In the genomic region with DNA sequence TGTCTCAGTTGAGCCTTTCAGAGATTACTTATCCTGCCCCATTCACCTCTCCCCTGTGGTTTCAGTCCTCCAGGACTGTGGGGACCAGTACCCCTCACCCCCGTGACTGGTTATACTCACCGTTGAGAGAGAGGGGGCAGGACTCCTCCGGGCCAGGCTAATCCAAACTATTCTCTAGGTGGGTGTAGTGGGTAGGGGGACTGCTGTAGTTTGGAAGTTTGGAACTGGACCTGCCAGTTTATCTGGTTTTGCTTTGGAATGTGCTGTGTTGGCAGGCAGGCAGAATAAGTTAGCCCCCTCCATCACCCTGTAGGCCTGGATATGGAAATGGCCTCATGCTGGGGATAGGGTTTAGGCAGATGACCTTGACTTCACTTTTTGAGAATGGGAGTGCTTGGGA, we compare ENCODE assay signal across 17 cellular contexts. TPM values are rescaled to one million over a fixed set of nuclear protein-coding genes. Genes with fewer than 3 reads are reported as not detected.
DNase-seq lines count a peak whose midpoint lies in the region; ATAC-seq and TF ChIP-seq lines count a peak whose summit lies in the region.
"Had no signal": no experiment of that assay in that cellular context is flagged by ENCODE, and none has a peak within 500 bp of the region (broad histone marks: within the 10 kb centered on the region; RNA-seq: fewer than 3 reads in every experiment).

No MANE protein-coding gene starts in this region.

- H3K27ac ChIP-seq in HUES48 (ENCODE audit: low read depth, low read length) (peak overlapping the region; percentile 64), brain microvascular endothelial cell (peak overlapping the region; percentile 81), gastrocnemius medialis (peak overlapping the region; percentile 63 to 96 (median 92))
- H3K27ac ChIP-seq: BLaER1 treated with 17β-estradiol and CSF1 and Interleukin-3, amounts not matched to agents 10 nM and 100 nM; VCaP had no signal

- H3K9ac ChIP-seq in HUES48 (ENCODE audit: low read depth, low read length): no peak overlapping the region
- H3K9ac ChIP-seq: BLaER1 treated with 17β-estradiol and CSF1 and Interleukin-3, amounts not matched to agents 10 nM and 100 nM had no signal

- no peak for TF ChIP-seq CTCF in brain microvascular endothelial cell (IDR thresholded peaks at IDR 0.05; ENCODE audit: low read depth, low read length, missing control alignments)
- TF ChIP-seq CTCF in gastrocnemius medialis (IDR thresholded peaks at IDR 0.05 in 4 of 5, conservative IDR thresholded peaks at IDR 0.05 in 1 of 5): no peak

- H3K4me1 ChIP-seq in HUES48 (ENCODE audit: control insufficient read depth, insufficient read depth, low read length): peaks cover 87% of the 10 kb centered on the region
- H3K4me1 ChIP-seq in gastrocnemius medialis: peaks cover 94 to 95% of the 10 kb centered on the region in 2 donors

- ATAC-seq in gastrocnemius medialis (no peak), HG03520 (IDR thresholded peaks at IDR 0.05; ENCODE audit: unreplicated experiment) (no peak)

- DNase-seq in brain microvascular endothelial cell: no peak
- peak; percentile 65 for DNase-seq in iPS-NIHi7 (ENCODE audit: extremely low spot score)
- no peak for DNase-seq in gastrocnemius medialis
- no peak for DNase-seq in activated CD8-positive, alpha-beta memory T cell treated with anti-CD3 and anti-CD28 coated beads, Interleukin-2, amount 50 U/mL, for 48 hours
- no peak for DNase-seq in stimulated activated CD4-positive, alpha-beta T cell treated with anti-CD3 and anti-CD28 coated beads, Interleukin-1b, Interleukin-23, amount 100 ng/mL, for 48 hours
- DNase-seq: activated CD8-positive, alpha-beta memory T cell treated with anti-CD3 and anti-CD28 coated beads for 24 hours; DND-41; Kasumi-1; NCI-H1436; NCI-H510A; nucleus accumbens; spleen had no signal

- H3K27me3 ChIP-seq in HUES48 (ENCODE audit: control insufficient read depth, insufficient read depth, low read length): peaks cover 39% of the 10 kb centered on the region
- H3K27me3 ChIP-seq in brain microvascular endothelial cell (replicated peaks): no peaks in the 10 kb centered on the region
- no peaks in the 10 kb centered on the region for H3K27me3 ChIP-seq in gastrocnemius medialis

- H3K4me3 ChIP-seq in HUES48 (ENCODE audit: low read depth, low read length): peak overlapping the region; percentile 30
- no peak overlapping the region for H3K4me3 ChIP-seq in brain microvascular endothelial cell (ENCODE audit: low read depth, low read length)
- H3K4me3 ChIP-seq in gastrocnemius medialis: no peak overlapping the region
- H3K4me3 ChIP-seq: BLaER1 treated with 17β-estradiol and CSF1 and Interleukin-3, amounts not matched to agents 10 nM and 100 nM; coronary artery; spleen had no signal

- intact Hi-C loops in gastrocnemius medialis (cut with DNase I; ENCODE audit: low total_unique reads): no loop called here

- H3K9me3 ChIP-seq in HUES48 (ENCODE audit: control insufficient read depth, insufficient read depth, low read length): no peaks in the 10 kb centered on the region
- no peaks in the 10 kb centered on the region for H3K9me3 ChIP-seq in gastrocnemius medialis
- H3K9me3 ChIP-seq: spleen had no signal

- 0 out of 2 replicates have a peak, but pooled peaks cover 2% of the 10 kb centered on the region for H3K36me3 ChIP-seq in HUES48 (ENCODE audit: control insufficient read depth, insufficient read depth, low read length)
- peaks cover 2% of the 10 kb centered on the region for H3K36me3 ChIP-seq in brain microvascular endothelial cell (replicated peaks)
- H3K36me3 ChIP-seq in gastrocnemius medialis: no peaks in the 10 kb centered on the region
- H3K36me3 ChIP-seq: BLaER1 treated with 17β-estradiol and CSF1 and Interleukin-3, amounts not matched to agents 10 nM and 100 nM; spleen had no signal

- no peak for TF ChIP-seq POLR2A in gastrocnemius medialis (IDR thresholded peaks at IDR 0.05)

- in situ Hi-C loops in brain microvascular endothelial cell (cut with HindIII; ENCODE audit: low pct_ligation_motif_present, low sequenced_read_pairs) (no loop called here), gastrocnemius medialis (cut with MboI; ENCODE audit: low sequenced_read_pairs in 4 of 4) (loop anchor here in 2 of 4 donors (25.0 kb wide), 3 partner anchors 125 to 625 kb away; no protein-coding TSS in a partner anchor)

RNA-seq across cellular contexts. Expression of a gene that starts 13.5 kb away (rescaled TPM):
- 100 to 1,000 TPM in 2 of 4 donors, 10 to 100 TPM in 2; 46.1 to 175 (median 126) TPM for total RNA-seq in gastrocnemius medialis
